ENCODE assay signal across 23 cellular contexts in the genomic region with DNA sequence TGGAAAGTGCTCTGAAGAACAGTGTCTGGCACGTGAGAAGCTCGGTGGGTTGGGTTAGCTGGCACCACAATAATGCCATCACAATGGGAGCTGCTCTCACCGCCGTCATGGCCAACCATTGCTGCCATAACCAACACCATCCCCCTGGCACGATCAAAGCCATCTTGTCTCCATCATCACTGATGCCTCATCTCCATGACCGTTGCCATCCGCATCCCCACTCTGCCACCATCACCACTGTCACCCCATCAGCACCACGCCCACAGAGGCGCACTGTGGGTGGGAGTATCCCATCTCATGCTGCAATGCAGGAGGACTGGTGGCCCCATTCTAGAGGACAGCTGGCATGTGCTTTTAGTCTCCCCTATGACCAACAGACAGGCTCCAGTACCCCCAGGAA. TPM values are rescaled to one million over a fixed set of nuclear protein-coding genes. Genes with fewer than 3 reads are reported as not detected.
"Had no signal": no experiment of that assay in that cellular context is flagged by ENCODE, and none has a peak within 500 bp of the region (broad histone marks: within the 10 kb centered on the region; RNA-seq: fewer than 3 reads in every experiment).

No MANE protein-coding gene starts in this region.

- H3K27ac Mint-ChIP-seq: IgD-negative memory B cell had no signal

- DNase-seq: Kasumi-1, MM.1S, NCI-H1092 treated with DMSO at 0.1 percent for 48 hours, NCI-H1436, NCI-H1694, NCI-H187 treated with DMSO at 0.1 percent for 48 hours, NCI-H2029 treated with DMSO at 0.1 percent for 48 hours, NCI-H2171 treated with DMSO at 0.1 percent for 48 hours, NCI-H524, NCI-H69, NCI-H774, RPMI8226, SHP77, SK-N-SH, SW 1271 had no signal

- ATAC-seq: K562 had no signal

- H3K4me3 Mint-ChIP-seq: IgD-negative memory B cell had no signal

- H3K4me2 ChIP-seq: KMS-11, SK-N-SH had no signal

- H3K4me3 ChIP-seq: K562 had no signal

- H3K9me3 ChIP-seq: SK-N-SH had no signal

- H3K9ac ChIP-seq: KMS-11, SK-N-SH had no signal

- FAIRE-seq: K562, RCC 7860 had no signal

- H3K36me3 Mint-ChIP-seq: IgD-negative memory B cell had no signal

- H3K27ac ChIP-seq: KMS-11 had no signal

RNA-seq across cellular contexts. Expression of a gene that starts 23.7 kb away (rescaled TPM):
- total RNA-seq: HT1080, NCI-H460, SK-MEL-5 had no signal
- polyA plus RNA-seq: IgD-negative memory B cell, SK-N-SH had no signal

RNA-seq across cellular contexts. Expression of a gene that starts 33.2 kb away (rescaled TPM):
- total RNA-seq: HT1080, K562, M059J, NCI-H460, SK-MEL-5 had no signal
- polyA plus RNA-seq: IgD-negative memory B cell, K562 had no signal
